Comparison of ENCODE assay signal across 8 cellular contexts in genomic region chr1:24415334-24415909, GRCh38. TPM values are rescaled to one million over a fixed set of nuclear protein-coding genes. Genes with fewer than 3 reads are reported as not detected.
DNase-seq lines count a peak whose midpoint lies in the region; ATAC-seq, FAIRE-seq and TF ChIP-seq lines count a peak whose summit lies in the region.

TSS of gene NIPAL3 (plus strand) at chr1:24415802. CDS start at chr1:24419548, 3,746 bp downstream.

- H3K27me3 ChIP-seq in heart right ventricle: no peaks in the 10 kb centered on the region
- no peaks in the 10 kb centered on the region for H3K27me3 ChIP-seq in upper lobe of right lung

- TF ChIP-seq POLR2A in GM12891 (IDR thresholded peaks at IDR 0.05; ENCODE audit: low read depth, low read length): no peak

- WGBS in heart right ventricle, 2 donors: 2 to 3% methylated on average over 28 of the region's 28 CpGs

- H3K36me3 ChIP-seq in heart right ventricle: peaks cover 0 to 13% (median 0%) of the 10 kb centered on the region in 9 donors
- no peaks in the 10 kb centered on the region for H3K36me3 ChIP-seq in upper lobe of right lung

- H3K9me3 ChIP-seq in heart right ventricle: no peaks in the 10 kb centered on the region
- H3K9me3 ChIP-seq in upper lobe of right lung: no peaks in the 10 kb centered on the region

- peaks cover 7 to 51% (median 27%) of the 10 kb centered on the region in 9 donors for H3K4me1 ChIP-seq in heart right ventricle
- peaks cover 29% of the 10 kb centered on the region for H3K4me1 ChIP-seq in upper lobe of right lung

- H3K4me3 ChIP-seq in heart right ventricle (peak within 1 kb of the TSS; percentile 50 to 84 (median 74)), upper lobe of right lung (peak within 1 kb of the TSS; percentile 74)

- FAIRE-seq in GM12891 (lab: Jason Lieb, UNC): peak; percentile 95

- DNase-seq in GM12891 (ENCODE audit: insufficient read length, low spot score) (peak; percentile 83), NCI-H1436 treated with DMSO at 0.1 percent for 48 hours (lab: John Stamatoyannopoulos, UW) (peak; percentile 93), T-helper 1 cell (peak; percentile 96 to 99 (median 97)), amniotic epithelial cell (ENCODE audit: low read depth) (peak; percentile 99), heart right ventricle (peak; percentile 96 to 99), posterior vena cava (ENCODE audit: low spot score) (peak; percentile 98), upper lobe of right lung (peak; percentile 98)

- H3K27ac ChIP-seq in heart right ventricle (peak within 1 kb of the TSS in 8 of 10 donors; percentile 3 to 75 (median 33)), upper lobe of right lung (peak within 1 kb of the TSS; percentile 55)

- ATAC-seq in HG02852 (IDR thresholded peaks at IDR 0.05; ENCODE audit: unreplicated experiment) (peak; percentile 93), heart right ventricle (peak; percentile 94 to 98 (median 96)), upper lobe of right lung (peak; percentile 93)

- intact Hi-C loops in heart right ventricle (cut with DNase I) (loop anchor here in 8 of 10 donors (5.0 to 10.0 kb wide), 5 partner anchors 87 to 219 kb away; partner anchors contain the start of gene RCAN3 (in 3 of the 8)), posterior vena cava (cut with DNase I) (no loop called here), upper lobe of right lung (cut with DNase I) (no loop called here)

- TF ChIP-seq CTCF in heart right ventricle (IDR thresholded peaks at IDR 0.05) (peak; percentile 77 to 83 (median 81)), upper lobe of right lung (IDR thresholded peaks at IDR 0.05) (peak; percentile 83)

TF ChIP-seq in GM12891, 5 proteins besides CTCF, POLR2A, EP300 and RAD21:
- TF ChIP-seq POU2F2 (IDR thresholded peaks at IDR 0.05; ENCODE audit: low read depth, low read length) (no peak; the same call in 1 of the 2 replicates), PAX5 (IDR thresholded peaks at IDR 0.05; ENCODE audit: insufficient read depth, low read length, severe bottlenecking) (no peak), POLR2AphosphoS5 (IDR thresholded peaks at IDR 0.05; ENCODE audit: low read depth, low read length) (no peak), TAF1 (IDR thresholded peaks at IDR 0.05; ENCODE audit: low read depth, low read length) (no peak), SPI1 (IDR thresholded peaks at IDR 0.05; ENCODE audit: low read depth, low read length) (no peak)
TF ChIP-seq in GM12891: peak in this region for 0.

RNA-seq across cellular contexts. Expression of gene NIPAL3, which starts in this region (rescaled TPM):
- polyA plus RNA-seq in GM12891 (2012; ENCODE audit: low read depth, missing spikeins): 7.1 TPM
- total RNA-seq in heart right ventricle (10 to 100 TPM; 21.5 to 44.9 (median 27.2) TPM), posterior vena cava (1 to 10 TPM; 7.5 to 8.7 TPM), upper lobe of right lung (37.8 TPM)
- polyA plus RNA-seq in heart right ventricle: 1 to 10 TPM; 5.3 to 9.8 TPM

Comparison
In these comparisons a context has a peak if more than half of its experiments do, and no peak if none do; other contexts are left out.
1. Peak in every context shown above with its lines: DNase-seq, ATAC-seq, H3K4me3 ChIP-seq and H3K27ac ChIP-seq.
2. intact Hi-C loops: an anchor here in heart right ventricle (5.0 to 10.0 kb wide); none called in posterior vena cava and upper lobe of right lung.